8 cellular contexts compared by ENCODE assay signal in the genomic region with DNA sequence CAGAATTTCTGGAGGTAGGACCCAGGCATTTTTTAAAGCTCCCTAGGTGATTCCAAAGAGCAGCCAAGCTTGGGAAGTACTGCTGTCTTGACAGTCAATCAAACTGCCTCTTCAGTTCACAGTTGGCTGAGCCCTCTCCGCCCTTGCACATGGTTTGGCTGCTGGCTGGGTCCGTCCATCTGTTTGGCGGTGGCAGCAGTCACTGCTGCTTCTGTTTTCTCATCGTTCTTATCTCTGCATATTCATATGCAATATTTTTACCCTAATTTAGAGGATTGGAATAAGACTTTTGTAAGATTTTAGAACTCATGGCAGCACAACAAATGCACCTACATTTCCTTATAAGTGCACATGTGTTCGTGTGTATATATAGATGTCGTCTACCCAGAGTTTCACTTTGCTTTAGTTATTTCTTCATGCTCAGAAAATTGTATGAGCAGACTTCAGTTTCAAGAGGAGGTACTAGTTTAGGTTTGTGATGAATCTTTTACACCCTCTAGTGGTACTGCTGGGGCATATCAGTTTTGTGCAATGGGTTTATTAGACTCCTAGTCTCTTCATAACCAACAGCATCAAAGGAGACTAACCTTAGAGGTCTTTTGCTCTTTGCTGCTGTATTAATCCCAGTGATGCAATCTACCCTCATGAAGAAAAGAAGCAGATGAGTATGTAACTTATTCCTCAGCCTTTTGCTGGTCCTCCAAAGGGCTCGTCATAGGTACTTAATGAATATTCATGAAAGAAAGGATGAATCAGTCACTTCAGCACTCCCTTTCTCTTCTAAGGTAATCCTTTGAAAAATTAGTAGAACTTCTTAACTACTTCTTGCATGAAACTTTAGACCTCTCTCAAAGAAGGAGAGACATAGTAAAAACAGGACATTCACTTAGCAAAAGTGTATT. TPM values are rescaled to one million over a fixed set of nuclear protein-coding genes. Genes with fewer than 3 reads are reported as not detected.
DNase-seq lines count a peak whose midpoint lies in the region; ATAC-seq, FAIRE-seq and TF ChIP-seq lines count a peak whose summit lies in the region.

No MANE protein-coding gene starts in this region.

- FAIRE-seq in small intestine (lab: Jason Lieb, UNC), result no peak

- ATAC-seq in GM21423 (IDR thresholded peaks at IDR 0.05; ENCODE audit: unreplicated experiment) (peak; percentile 81), HG03575 (IDR thresholded peaks at IDR 0.05; ENCODE audit: extremely low read depth, insufficient number of reproducible peaks, low FRiP score, unreplicated experiment) (peak; percentile 83)

- DNase-seq in activated CD4-positive, alpha-beta T cell treated with anti-CD3 and anti-CD28 coated beads for 4 hours, result peak; percentile 2 to 9
- DNase-seq in activated CD4-positive, alpha-beta T cell treated with anti-CD3 and anti-CD28 coated beads, Interleukin-2, amount 50 U/mL, for 4 hours, result no peak
- DNase-seq in NCI-H748 treated with DMSO at 0.1 percent for 48 hours (lab: John Stamatoyannopoulos, UW) (peak; percentile 79), astrocyte of the cerebellum (ENCODE audit: low read depth) (peak; percentile 69), hippocampal formation (lab: John Stamatoyannopoulos, UW) (peak; percentile 2 to 74), small intestine (peak; percentile 45)

- TF ChIP-seq CTCF in astrocyte of the cerebellum (IDR thresholded peaks at IDR 0.05; ENCODE audit: low read depth, low read length, missing control alignments), result peak; percentile 79

- no peaks in the 10 kb centered on the region for H3K27me3 ChIP-seq in small intestine (ENCODE audit: control insufficient read depth in 2 of 2, insufficient read depth in 2 of 2, low read length in 2 of 2)

- in situ Hi-C loops in astrocyte of the cerebellum (cut with HindIII; ENCODE audit: low sequenced_read_pairs), result loop anchor here (5.0 kb wide), 1 partner anchor 54 kb away; no protein-coding TSS in a partner anchor

- no peaks in the 10 kb centered on the region for H3K36me3 ChIP-seq in small intestine (ENCODE audit: control insufficient read depth in 2 of 2, insufficient read depth in 2 of 2, low read length in 2 of 2)

- H3K4me3 ChIP-seq in astrocyte of the cerebellum (ENCODE audit: low read depth, low read length) (peak overlapping the region; percentile 33), small intestine (ENCODE audit: low read depth in 1 of 2, low read length in 2 of 2) (no peak overlapping the region)

- 15 to 25% (median 23%) methylated on average over 7 of the region's 7 CpGs for WGBS in small intestine, 3 donors

- no peaks in the 10 kb centered on the region for H3K9me3 ChIP-seq in small intestine (ENCODE audit: control insufficient read depth, low read depth)

- H3K27ac ChIP-seq in small intestine (ENCODE audit: low read depth in 1 of 2, low read length in 1 of 2), result no peak overlapping the region

- no peaks in the 10 kb centered on the region for H3K4me1 ChIP-seq in small intestine (ENCODE audit: control insufficient read depth in 2 of 2, insufficient read depth in 1 of 2, low read depth in 1 of 2, low read length in 1 of 2)

RNA-seq across cellular contexts. Expression of a gene that starts 44.3 kb away (rescaled TPM):
- not detected for polyA plus RNA-seq in small intestine

Comparison
In these comparisons a context has a peak if more than half of its experiments do, and no peak if none do; other contexts are left out.
1. DNase-seq: peak in activated CD4-positive, alpha-beta T cell treated with anti-CD3 and anti-CD28 coated beads for 4 hours (2 of 2), NCI-H748 treated with DMSO at 0.1 percent for 48 hours (single experiment), astrocyte of the cerebellum (single experiment), hippocampal formation (2 of 2) and small intestine (single experiment); none in activated CD4-positive, alpha-beta T cell treated with anti-CD3 and anti-CD28 coated beads, Interleukin-2, amount 50 U/mL, for 4 hours (0 of 2).